Comparison of ENCODE assay signal across 28 cellular contexts in the genomic region with DNA sequence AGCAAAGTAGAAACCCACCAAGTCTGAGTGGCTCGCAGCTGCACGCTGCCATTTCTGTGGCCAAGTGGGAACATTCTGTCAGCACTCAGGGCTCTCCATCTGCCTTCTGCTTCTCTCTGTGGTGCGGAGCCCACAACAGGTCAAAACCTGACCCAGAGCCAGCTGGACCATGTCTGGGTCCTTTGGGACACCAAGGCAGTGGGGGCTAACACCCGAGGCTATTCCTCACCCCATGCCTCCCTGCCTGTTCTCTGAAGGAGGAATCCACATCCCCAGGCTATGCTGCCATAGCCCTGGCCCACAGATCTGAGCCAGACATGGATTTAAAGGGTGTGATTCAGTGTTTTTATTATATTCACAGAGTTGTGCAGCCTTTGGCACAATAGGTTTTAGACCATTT.
"Had no signal": no experiment of that assay in that cellular context is flagged by ENCODE, and none has a peak within 500 bp of the region (broad histone marks: within the 10 kb centered on the region; RNA-seq: fewer than 3 reads in every experiment).

No MANE protein-coding gene starts in this region.

- H3K9me3 ChIP-seq: gastroesophageal sphincter, left lung, mucosa of descending colon, prostate gland, right atrium auricular region, suprapubic skin, transverse colon, vagina had no signal

- H3K4me3 ChIP-seq: esophagus muscularis mucosa, gastroesophageal sphincter, heart right ventricle, left lung, mucosa of descending colon, prostate gland, right atrium auricular region, smooth muscle cell, suprapubic skin, transverse colon, vagina had no signal

- H3K27ac ChIP-seq: esophagus muscularis mucosa, foreskin keratinocyte, gastroesophageal sphincter, heart right ventricle, left lung, prostate gland, right atrium auricular region, suprapubic skin, transverse colon, vagina had no signal

- H3K36me3 Mint-ChIP-seq: mesothelial cell of epicardium; naive B cell; natural killer cell treated with Interleukin-12 subunit alpha and Interleukin-12 subunit beta and Interleukin-15 and Interleukin-18, amount 100 ng/mL, for 72 hours had no signal

- ATAC-seq: foreskin keratinocyte; gastroesophageal sphincter; heart right ventricle; left cardiac atrium; left lung; mucosa of descending colon; sciatic nerve; stimulated activated naive CD8-positive, alpha-beta T cell treated with anti-CD3 and anti-CD28 coated beads, Interleukin-15, amount 100 ng/mL, for 72 hours had no signal

- H3K4me2 ChIP-seq: smooth muscle cell had no signal

- DNase-seq: effector CD8-positive, alpha-beta T cell; foreskin keratinocyte; heart right ventricle; hippocampal formation; left cardiac atrium; left lung; mesenchymal stem cell; mucosa of descending colon; naive B cell; stimulated activated CD4-positive, alpha-beta T cell treated with anti-CD3 and anti-CD28 coated beads, Interleukin-12 subunit alpha, Interleukin-12 subunit beta, amount 100 ng/mL, for 4 hours; stimulated activated CD4-positive, alpha-beta T cell treated with anti-CD3 and anti-CD28 coated beads, Interleukin-1b, Interleukin-23, amount 100 ng/mL, for 48 hours; stimulated activated CD4-positive, alpha-beta T cell treated with anti-CD3 and anti-CD28 coated beads, Interleukin-4, amount 100 ng/mL, for 1 hour; stimulated activated CD8-positive, alpha-beta memory T cell treated with anti-CD3 and anti-CD28 coated beads, Interleukin-4, amount 100 ng/mL, for 48 hours; stimulated activated naive CD4-positive, alpha-beta T cell; stimulated activated naive CD8-positive, alpha-beta T cell treated with anti-CD3 and anti-CD28 coated beads, Interleukin-15, amount 100 ng/mL, for 72 hours; transverse colon had no signal

- H3K4me3 Mint-ChIP-seq: dendritic cell treated with granulocyte-macrophage colony-stimulating factor and Interleukin-4, amounts not matched to agents 40 ng/mL and 50 ng/mL, for 4 days; mesothelial cell of epicardium; natural killer cell treated with Interleukin-12 subunit alpha and Interleukin-12 subunit beta and Interleukin-15 and Interleukin-18, amount 100 ng/mL, for 72 hours; neural crest cell; stimulated activated naive CD8-positive, alpha-beta T cell treated with anti-CD3 and anti-CD28 coated beads, Interleukin-15, amount 100 ng/mL, for 72 hours had no signal

- H3K4me1 Mint-ChIP-seq: mesothelial cell of epicardium had no signal

- H3K9me3 Mint-ChIP-seq: dendritic cell treated with granulocyte-macrophage colony-stimulating factor and Interleukin-4, amounts not matched to agents 40 ng/mL and 50 ng/mL, for 4 days; natural killer cell treated with Interleukin-12 subunit alpha and Interleukin-12 subunit beta and Interleukin-15 and Interleukin-18, amount 100 ng/mL, for 72 hours had no signal

- H3K27me3 ChIP-seq: foreskin keratinocyte, left lung, right atrium auricular region, transverse colon, vagina had no signal

- H3K27ac Mint-ChIP-seq: dendritic cell treated with granulocyte-macrophage colony-stimulating factor and Interleukin-4, amounts not matched to agents 40 ng/mL and 50 ng/mL, for 4 days; mesothelial cell of epicardium; naive B cell; natural killer cell treated with Interleukin-12 subunit alpha and Interleukin-12 subunit beta and Interleukin-15 and Interleukin-18, amount 100 ng/mL, for 72 hours; stimulated activated naive CD8-positive, alpha-beta T cell treated with anti-CD3 and anti-CD28 coated beads, Interleukin-15, amount 100 ng/mL, for 72 hours had no signal

- H3K36me3 ChIP-seq: esophagus muscularis mucosa, gastroesophageal sphincter, heart right ventricle, left lung, prostate gland, right atrium auricular region, suprapubic skin, transverse colon, vagina had no signal

- H3K27me3 Mint-ChIP-seq: dendritic cell treated with granulocyte-macrophage colony-stimulating factor and Interleukin-4, amounts not matched to agents 40 ng/mL and 50 ng/mL, for 4 days; stimulated activated naive CD8-positive, alpha-beta T cell treated with anti-CD3 and anti-CD28 coated beads, Interleukin-15, amount 100 ng/mL, for 72 hours had no signal

- H3K4me1 ChIP-seq: esophagus muscularis mucosa, foreskin keratinocyte, gastroesophageal sphincter, heart right ventricle, left lung, prostate gland, right atrium auricular region, suprapubic skin, transverse colon, vagina had no signal
